ENCODE assay signal across 12 cellular contexts in genomic region chr15:59329570-59330350, GRCh38. TPM values are rescaled to one million over a fixed set of nuclear protein-coding genes. Genes with fewer than 3 reads are reported as not detected.
DNase-seq lines count a peak whose midpoint lies in the region; ATAC-seq and TF ChIP-seq lines count a peak whose summit lies in the region.
"Had no signal": no experiment of that assay in that cellular context is flagged by ENCODE, and none has a peak within 500 bp of the region (broad histone marks: within the 10 kb centered on the region; RNA-seq: fewer than 3 reads in every experiment).

No MANE protein-coding gene starts in this region.

- no peak overlapping the region for H2AFZ ChIP-seq in smooth muscle cell (ENCODE audit: low read depth)

- H3K36me3 ChIP-seq in smooth muscle cell (ENCODE audit: low read depth): no peaks in the 10 kb centered on the region

- H3K4me3 ChIP-seq in smooth muscle cell: no peak overlapping the region
- no peak overlapping the region for H3K4me3 ChIP-seq in coronary artery

- H3K9ac ChIP-seq in smooth muscle cell (ENCODE audit: low read depth): no peak overlapping the region

- H3K79me2 ChIP-seq in smooth muscle cell (ENCODE audit: low read depth): peaks cover 51% of the 10 kb centered on the region

- TF ChIP-seq CTCF in smooth muscle cell (IDR thresholded peaks at IDR 0.05; ENCODE audit: borderline replicate concordance, insufficient read depth, poor library complexity, severe bottlenecking) (no peak), coronary artery (IDR thresholded peaks at IDR 0.05) (no peak)

- WGBS in smooth muscle cell (ENCODE audit: low lambda C conversion rate): 47% methylated on average over 6 of the region's 6 CpGs

- H3K27me3 ChIP-seq in smooth muscle cell (ENCODE audit: low read depth): no peaks in the 10 kb centered on the region

- peak overlapping the region; percentile 66 for H3K27ac ChIP-seq in smooth muscle cell (ENCODE audit: low read depth)
- peak overlapping the region in 1 of 2 donors; percentile 43 for H3K27ac ChIP-seq in coronary artery

- peaks cover 82% of the 10 kb centered on the region for H4K20me1 ChIP-seq in smooth muscle cell (ENCODE audit: low read depth)

- ATAC-seq in GM21737 (IDR thresholded peaks at IDR 0.05; ENCODE audit: unreplicated experiment): no peak
- ATAC-seq: stimulated activated naive CD8-positive, alpha-beta T cell treated with anti-CD3 and anti-CD28 coated beads, Interleukin-15, amount 100 ng/mL, for 72 hours had no signal

- H3F3A ChIP-seq in smooth muscle cell (ENCODE audit: low read depth): no peaks in the 10 kb centered on the region

- no peaks in the 10 kb centered on the region for H3K9me3 ChIP-seq in smooth muscle cell (replicated peaks; ENCODE audit: low read depth)

- H3K4me1 ChIP-seq in smooth muscle cell (ENCODE audit: low read depth): no peaks in the 10 kb centered on the region

- DNase-seq in ELR (ENCODE audit: low read depth) (peak; percentile 49), SW480 (ENCODE audit: low spot score) (peak; percentile 75), kidney glomerular epithelial cell (lab: John Stamatoyannopoulos, UW) (peak; percentile 99), smooth muscle cell (lab: John Stamatoyannopoulos, UW; ENCODE audit: unreplicated experiment) (no peak), coronary artery (ENCODE audit: low spot score) (no peak), OCI-M1 (lab: John Stamatoyannopoulos, UW) (no peak), NCI-H2029 (lab: John Stamatoyannopoulos, UW) (no peak)
- DNase-seq: activated CD4-positive, alpha-beta T cell treated with anti-CD3 and anti-CD28 coated beads, Interleukin-2, amount 50 U/mL, for 1 hour; erythroblast; NCI-H1930; stimulated activated naive CD8-positive, alpha-beta T cell treated with anti-CD3 and anti-CD28 coated beads, Interleukin-15, amount 100 ng/mL, for 72 hours had no signal

- H3K4me2 ChIP-seq in smooth muscle cell: peak overlapping the region; percentile 66

RNA-seq across cellular contexts. Expression of gene MYO1E, which starts 42.9 kb away (rescaled TPM):
- total RNA-seq in smooth muscle cell: 50.0 and 68.6 TPM in 2 replicates
- polyA plus RNA-seq in smooth muscle cell: 54.5 and 69.6 TPM in 2 replicates

Comparison
In these comparisons a context has a peak if more than half of its experiments do, and no peak if none do; other contexts are left out.
1. DNase-seq: peak in ELR (single experiment), SW480 (single experiment) and kidney glomerular epithelial cell (single experiment); none in smooth muscle cell (single experiment), coronary artery (single experiment), OCI-M1 (single experiment) and NCI-H2029 (single experiment).